Comparison of ENCODE assay signal across 20 cellular contexts in the genomic region with DNA sequence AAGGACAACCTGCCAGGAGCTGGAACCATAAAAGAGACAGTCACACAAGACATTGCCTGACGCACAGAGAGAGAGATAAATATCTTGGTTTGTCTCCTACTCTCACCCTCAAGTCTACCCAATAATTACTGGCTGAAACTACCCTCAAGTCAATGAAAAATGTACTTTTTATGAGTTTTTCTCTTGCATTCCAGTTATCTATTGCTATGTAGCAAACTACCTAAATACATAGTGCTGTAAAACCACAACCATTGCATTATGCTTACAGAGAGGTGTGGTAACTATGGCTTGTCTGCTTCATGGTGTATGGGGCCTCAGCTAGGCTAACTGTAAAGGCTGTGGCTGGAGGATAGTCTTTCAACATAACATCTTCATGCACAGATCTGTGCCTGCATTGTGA.
DNase-seq lines count a peak whose midpoint lies in the region; ATAC-seq and TF ChIP-seq lines count a peak whose summit lies in the region.
"Had no signal": no experiment of that assay in that cellular context is flagged by ENCODE, and none has a peak within 500 bp of the region (broad histone marks: within the 10 kb centered on the region; RNA-seq: fewer than 3 reads in every experiment).

No MANE protein-coding gene starts in this region.

- DNase-seq in HuH-7 (ENCODE audit: low spot score): peak; percentile 24
- peak; percentile 76 for DNase-seq in PC-3
- DNase-seq in fibroblast of villous mesenchyme (ENCODE audit: low read depth): peak; percentile 35
- DNase-seq in smooth muscle cell (lab: John Stamatoyannopoulos, UW; ENCODE audit: unreplicated experiment): no peak
- no peak for DNase-seq in endothelial cell (ENCODE audit: low spot score)
- no peak for DNase-seq in nucleus accumbens (lab: John Stamatoyannopoulos, UW)
- DNase-seq: ACHN; BE2C; C1 segment of cervical spinal cord; CD4-positive, CD25-positive, alpha-beta regulatory T cell; CD8-positive, alpha-beta memory T cell; COR-L47; DMS 273 treated with DMSO at 0.1 percent for 48 hours; DMS53; DND-41; EL; GM23248 had no signal

- CTCF ChIA-PET in PC-3 (lab: Charles Lee): no interaction called here

- H4K20me1 ChIP-seq in PC-3 (ENCODE audit: low read length) (no peaks in the 10 kb centered on the region), smooth muscle cell (ENCODE audit: low read depth) (no peaks in the 10 kb centered on the region)

- H2AFZ ChIP-seq in PC-3 (ENCODE audit: low read length) (no peak overlapping the region), smooth muscle cell (ENCODE audit: low read depth) (no peak overlapping the region)
- H2AFZ ChIP-seq: GM23248 had no signal

- no peaks in the 10 kb centered on the region for H3K36me3 Mint-ChIP-seq in endothelial cell (ENCODE audit: low read depth, unreplicated experiment)
- H3K36me3 Mint-ChIP-seq: CD4-positive, CD25-positive, alpha-beta regulatory T cell; CD8-positive, alpha-beta memory T cell had no signal

- H3K4me2 ChIP-seq in PC-3 (ENCODE audit: low read length): peak overlapping the region; percentile 10; the same call in 1 of the 2 replicates
- peak overlapping the region; percentile 25 for H3K4me2 ChIP-seq in smooth muscle cell

- no peaks in the 10 kb centered on the region for H3F3A ChIP-seq in PC-3 (ENCODE audit: low read length, unreplicated experiment)
- H3F3A ChIP-seq in smooth muscle cell (ENCODE audit: low read depth): peaks cover 3% of the 10 kb centered on the region

- H3K4me1 ChIP-seq in PC-3 (ENCODE audit: insufficient read depth, low read length) (peaks cover 37% of the 10 kb centered on the region), smooth muscle cell (ENCODE audit: low read depth) (peaks cover 2% of the 10 kb centered on the region)
- H3K4me1 ChIP-seq: BE2C had no signal

- intact Hi-C loops in PC-3 (cut with micrococcal nuclease): no loop called here

- no peaks in the 10 kb centered on the region for H3K79me2 ChIP-seq in PC-3 (ENCODE audit: low read length)
- no peaks in the 10 kb centered on the region for H3K79me2 ChIP-seq in smooth muscle cell (ENCODE audit: low read depth)

- POLR2A ChIA-PET in PC-3 (lab: Charles Lee; ENCODE audit: unreplicated experiment): no interaction called here

- no peaks in the 10 kb centered on the region for H3K36me3 ChIP-seq in PC-3 (ENCODE audit: low read depth, low read length)
- no peaks in the 10 kb centered on the region for H3K36me3 ChIP-seq in smooth muscle cell (ENCODE audit: low read depth)
- H3K36me3 ChIP-seq: BE2C had no signal

- H3K9ac ChIP-seq in PC-3 (ENCODE audit: low read length) (peak overlapping the region; percentile 37; the same call in 1 of the 2 replicates), smooth muscle cell (ENCODE audit: low read depth) (peak overlapping the region; percentile 29)
- H3K9ac ChIP-seq: GM23248 had no signal

- no peaks in the 10 kb centered on the region for H3K9me3 Mint-ChIP-seq in endothelial cell (ENCODE audit: unreplicated experiment)

- H3K9me3 ChIP-seq in PC-3 (ENCODE audit: low read length) (no peaks in the 10 kb centered on the region), smooth muscle cell (replicated peaks; ENCODE audit: low read depth) (no peaks in the 10 kb centered on the region)
- H3K9me3 ChIP-seq: BE2C had no signal

- H3K27ac Mint-ChIP-seq in endothelial cell (ENCODE audit: unreplicated experiment): no peak overlapping the region
- H3K27ac Mint-ChIP-seq: CD4-positive, CD25-positive, alpha-beta regulatory T cell; CD8-positive, alpha-beta memory T cell had no signal

- TF ChIP-seq CTCF in PC-3 (conservative IDR thresholded peaks at IDR 0.05; ENCODE audit: low read depth, low read length) (no peak), fibroblast of villous mesenchyme (IDR thresholded peaks at IDR 0.05; ENCODE audit: insufficient read depth, low read depth, low read length) (no peak), smooth muscle cell (IDR thresholded peaks at IDR 0.05; ENCODE audit: borderline replicate concordance, insufficient read depth, poor library complexity, severe bottlenecking) (no peak), endothelial cell (IDR thresholded peaks at IDR 0.05; ENCODE audit: unreplicated experiment) (no peak)

- no peaks in the 10 kb centered on the region for H3K4me1 Mint-ChIP-seq in endothelial cell (ENCODE audit: unreplicated experiment)
- H3K4me1 Mint-ChIP-seq: CD4-positive, CD25-positive, alpha-beta regulatory T cell; CD8-positive, alpha-beta memory T cell had no signal

- H3K4me3 ChIP-seq in PC-3 (ENCODE audit: low read length): no peak overlapping the region
- no peak overlapping the region for H3K4me3 ChIP-seq in fibroblast of villous mesenchyme (ENCODE audit: low read depth, low read length)
- no peak overlapping the region for H3K4me3 ChIP-seq in smooth muscle cell
- H3K4me3 ChIP-seq: GM12878, GM23248 had no signal

- H3K27me3 Mint-ChIP-seq in endothelial cell (ENCODE audit: unreplicated experiment): no peaks in the 10 kb centered on the region
- H3K27me3 Mint-ChIP-seq: CD4-positive, CD25-positive, alpha-beta regulatory T cell had no signal

- 26% methylated on average over 1 of the region's 1 CpG for WGBS in smooth muscle cell (ENCODE audit: low lambda C conversion rate)

- H3K27ac ChIP-seq in PC-3 (ENCODE audit: low read length) (peak overlapping the region; percentile 80), smooth muscle cell (ENCODE audit: low read depth) (peak overlapping the region; percentile 94)
- H3K27ac ChIP-seq: GM23248 had no signal

- H3K4me3 Mint-ChIP-seq in endothelial cell (ENCODE audit: unreplicated experiment): no peak overlapping the region
- H3K4me3 Mint-ChIP-seq: CD4-positive, CD25-positive, alpha-beta regulatory T cell; CD8-positive, alpha-beta memory T cell had no signal

- BruUV-seq in PC-3 (replicated peaks; lab: Mats Ljungman, UMichigan): no TSS peak

- no peaks in the 10 kb centered on the region for H3K9me2 ChIP-seq in PC-3 (replicated peaks; ENCODE audit: low read length)

- H3K27me3 ChIP-seq in PC-3 (ENCODE audit: low read length): no peaks in the 10 kb centered on the region
- H3K27me3 ChIP-seq in smooth muscle cell (ENCODE audit: low read depth): no peaks in the 10 kb centered on the region
- H3K27me3 ChIP-seq: BE2C had no signal

- ATAC-seq in PC-3: peak; percentile 60
- ATAC-seq in GM21529 (IDR thresholded peaks at IDR 0.05; ENCODE audit: unreplicated experiment): no peak
- ATAC-seq: GM12878, HepG2 had no signal

Comparison
In these comparisons a context has a peak if more than half of its experiments do, and no peak if none do; other contexts are left out.
1. DNase-seq: peak in HuH-7 (single experiment), PC-3 (single experiment) and fibroblast of villous mesenchyme (single experiment); none in smooth muscle cell (single experiment), endothelial cell (single experiment) and nucleus accumbens (0 of 56).